Comparison of ENCODE assay signal across 8 cellular contexts in genomic region chr17:44121997-44122824, GRCh38. TPM values are rescaled to one million over a fixed set of nuclear protein-coding genes. Genes with fewer than 3 reads are reported as not detected.
DNase-seq lines count a peak whose midpoint lies in the region; ATAC-seq, FAIRE-seq and TF ChIP-seq lines count a peak whose summit lies in the region.
"Had no signal": no experiment of that assay in that cellular context is flagged by ENCODE, and none has a peak within 500 bp of the region (broad histone marks: within the 10 kb centered on the region; RNA-seq: fewer than 3 reads in every experiment).

No MANE protein-coding gene starts in this region.

- no peak for TF ChIP-seq CTCF in activated B cell treated with CpG ODN at 0.5 μM for 24 hours (IDR thresholded peaks at IDR 0.05)

- ATAC-seq in activated B cell treated with CpG ODN at 0.5 μM for 24 hours (ENCODE audit: low read depth) = no peak
- no peak for ATAC-seq in stimulated activated memory B cell treated with anti-CD40 and anti-IgM and Interleukin-4, amounts not matched to agents 10 μg/mL and 1 μg/mL and 100 μg/mL, for 72 hours
- ATAC-seq in HG03457 (IDR thresholded peaks at IDR 0.05; ENCODE audit: unreplicated experiment) = no peak
- ATAC-seq in esophagus mucosa = no peak

- H3K27ac ChIP-seq in HUES6 (ENCODE audit: low read depth, low read length) (no peak overlapping the region), iPS DF 6.9 (ENCODE audit: low read length) (no peak overlapping the region)

- H3K9ac ChIP-seq in HUES6 (ENCODE audit: low read length) = peak overlapping the region; percentile 84

- no peaks in the 10 kb centered on the region for H3K27me3 Mint-ChIP-seq in activated B cell treated with CpG ODN at 0.5 μM for 24 hours
- no peaks in the 10 kb centered on the region for H3K27me3 Mint-ChIP-seq in stimulated activated memory B cell treated with anti-CD40 and anti-IgM and Interleukin-4, amounts not matched to agents 10 μg/mL and 1 μg/mL and 100 μg/mL, for 72 hours

- peaks cover 54% of the 10 kb centered on the region for H3K4me1 Mint-ChIP-seq in activated B cell treated with CpG ODN at 0.5 μM for 24 hours
- H3K4me1 Mint-ChIP-seq in stimulated activated memory B cell treated with anti-CD40 and anti-IgM and Interleukin-4, amounts not matched to agents 10 μg/mL and 1 μg/mL and 100 μg/mL, for 72 hours = peaks cover 58% of the 10 kb centered on the region

- intact Hi-C loops in activated B cell treated with CpG ODN at 0.5 μM for 24 hours (cut with micrococcal nuclease) = loop anchor here (5.0 kb wide), 4 partner anchors 115 to 380 kb away; partner anchors contain the start of genes GPATCH8 and GRN

- POLR2A ChIA-PET in activated B cell treated with CpG ODN at 0.5 μM for 24 hours (lab: Charles Lee) = interaction anchor here (0.7 to 3.2 kb wide), 8 partner anchors 11 to 807 kb away, joined by 3 to 30 read pairs (median 12); partner anchors contain the start of genes G6PC3, LSM12 and TMUB2

- CTCF ChIA-PET in activated B cell treated with CpG ODN at 0.5 μM for 24 hours (lab: Charles Lee) = interaction anchor here (1.0 kb wide), 1 partner anchor 223 kb away, joined by 3 read pairs; the partner anchor contains the start of gene GRN

- H3K27ac Mint-ChIP-seq in activated B cell treated with CpG ODN at 0.5 μM for 24 hours = peak overlapping the region; percentile 77
- H3K27ac Mint-ChIP-seq in stimulated activated memory B cell treated with anti-CD40 and anti-IgM and Interleukin-4, amounts not matched to agents 10 μg/mL and 1 μg/mL and 100 μg/mL, for 72 hours = peak overlapping the region; percentile 80

- H3K4me1 ChIP-seq in HUES6 (ENCODE audit: control insufficient read depth, insufficient read depth, low read length) = peaks cover 43% of the 10 kb centered on the region
- peaks cover 11% of the 10 kb centered on the region for H3K4me1 ChIP-seq in iPS DF 6.9 (ENCODE audit: control insufficient read depth, insufficient read depth, low read length)

- no peak for FAIRE-seq in frontal cortex (lab: Jason Lieb, UNC)

- no peaks in the 10 kb centered on the region for H3K9me3 Mint-ChIP-seq in activated B cell treated with CpG ODN at 0.5 μM for 24 hours
- no peaks in the 10 kb centered on the region for H3K9me3 Mint-ChIP-seq in stimulated activated memory B cell treated with anti-CD40 and anti-IgM and Interleukin-4, amounts not matched to agents 10 μg/mL and 1 μg/mL and 100 μg/mL, for 72 hours

- DNase-seq in activated B cell treated with CpG ODN at 0.5 μM for 24 hours = no peak
- DNase-seq in iPS DF 6.9 (ENCODE audit: low read depth, low spot score) = no peak
- DNase-seq in frontal cortex (ENCODE audit: low spot score in 2 of 2) = no peak

- no peaks in the 10 kb centered on the region for H3K36me3 ChIP-seq in HUES6 (ENCODE audit: control insufficient read depth, insufficient read depth, low read length)
- no peaks in the 10 kb centered on the region for H3K36me3 ChIP-seq in iPS DF 6.9 (ENCODE audit: control insufficient read depth, insufficient read depth, low read length)

- peak overlapping the region; percentile 95 for H3K4me3 Mint-ChIP-seq in activated B cell treated with CpG ODN at 0.5 μM for 24 hours
- H3K4me3 Mint-ChIP-seq in stimulated activated memory B cell treated with anti-CD40 and anti-IgM and Interleukin-4, amounts not matched to agents 10 μg/mL and 1 μg/mL and 100 μg/mL, for 72 hours = peak overlapping the region; percentile 84

- peaks cover 16% of the 10 kb centered on the region for H3K36me3 Mint-ChIP-seq in activated B cell treated with CpG ODN at 0.5 μM for 24 hours (ENCODE audit: low read depth)
- H3K36me3 Mint-ChIP-seq in stimulated activated memory B cell treated with anti-CD40 and anti-IgM and Interleukin-4, amounts not matched to agents 10 μg/mL and 1 μg/mL and 100 μg/mL, for 72 hours = no peaks in the 10 kb centered on the region

- no peaks in the 10 kb centered on the region for H3K9me3 ChIP-seq in HUES6 (ENCODE audit: control insufficient read depth, insufficient read depth, low read depth, low read length)
- H3K9me3 ChIP-seq in iPS DF 6.9 (ENCODE audit: control insufficient read depth, insufficient read depth, low read length) = no peaks in the 10 kb centered on the region

- WGBS in iPS DF 6.9 (ENCODE audit: insufficient coverage, insufficient read length) = no CpG with 5 or more reads among the region's 1 CpG

- H3K4me3 ChIP-seq in HUES6 (ENCODE audit: low read depth, low read length) (peak overlapping the region; percentile 98), iPS DF 6.9 (ENCODE audit: low read length) (peak overlapping the region; percentile 76; the same call in 1 of the 2 replicates)

- H3K27me3 ChIP-seq in HUES6 (ENCODE audit: control insufficient read depth, insufficient read depth, low read length) (no peaks in the 10 kb centered on the region), iPS DF 6.9 (ENCODE audit: control insufficient read depth, insufficient read depth, low read length) (no peaks in the 10 kb centered on the region)

RNA-seq across cellular contexts. Expression of gene HDAC5, which starts 1.2 kb away (rescaled TPM):
- total RNA-seq in activated B cell treated with CpG ODN at 0.5 μM for 24 hours (28.4 and 35.1 TPM in 2 replicates), frontal cortex (87.6 TPM), esophagus mucosa (32.0 TPM)

RNA-seq across cellular contexts. Expression of gene HROB, which starts 19.5 kb away (rescaled TPM):
- total RNA-seq in activated B cell treated with CpG ODN at 0.5 μM for 24 hours = 2.2 and 5.0 TPM in 2 replicates
- total RNA-seq in frontal cortex = 0.82 TPM
- 6.3 TPM for total RNA-seq in esophagus mucosa

RNA-seq across cellular contexts. Expression of gene ASB16, which starts 48.3 kb away (rescaled TPM):
- total RNA-seq in activated B cell treated with CpG ODN at 0.5 μM for 24 hours (not detected in 2 replicates), frontal cortex (not detected), esophagus mucosa (not detected)
- total RNA-seq: HT1080 had no signal

RNA-seq across cellular contexts. Expression of gene G6PC3, which starts 51.7 kb away (rescaled TPM):
- total RNA-seq in activated B cell treated with CpG ODN at 0.5 μM for 24 hours (30.9 and 35.2 TPM in 2 replicates), frontal cortex (11.4 TPM), esophagus mucosa (24.0 TPM)

RNA-seq across cellular contexts. Expression of gene LSM12, which starts 55.7 kb away (rescaled TPM):
- total RNA-seq in activated B cell treated with CpG ODN at 0.5 μM for 24 hours = 57.3 and 68.7 TPM in 2 replicates
- 26.5 TPM for total RNA-seq in frontal cortex
- 41.8 TPM for total RNA-seq in esophagus mucosa
